Comparison of ENCODE assay signal across 8 cellular contexts in the genomic region with DNA sequence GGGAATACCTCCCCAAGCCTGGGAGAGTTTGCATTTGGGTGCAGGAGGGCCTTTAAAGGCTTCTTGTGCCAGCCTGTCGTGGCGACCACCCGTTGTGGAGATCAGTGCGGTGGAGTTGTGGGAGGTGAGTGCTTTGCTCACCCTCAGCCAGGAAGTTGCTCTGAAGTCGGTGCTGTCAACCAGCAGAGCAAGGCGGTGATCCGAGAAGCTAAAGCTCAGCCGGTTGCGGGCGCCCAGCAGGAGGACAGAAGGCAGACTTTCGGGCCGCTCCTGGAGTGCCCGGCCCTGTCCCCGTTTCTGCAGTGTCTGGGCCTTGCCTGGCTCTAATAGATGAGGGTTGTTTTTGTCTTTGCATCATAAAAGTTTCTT.
A peak's percentile ranks its signal among the peaks of the same experiment; 100 is the strongest.
DNase-seq lines count a peak whose midpoint lies in the region; ATAC-seq lines count a peak whose summit lies in the region.

No MANE protein-coding gene starts in this region.

- peak; percentile 39 to 42 for DNase-seq in stimulated activated CD4-positive, alpha-beta T cell treated with anti-CD3 and anti-CD28 coated beads, Interleukin-2, amount 100 ng/mL, for 24 hours
- DNase-seq in stimulated activated CD4-positive, alpha-beta T cell treated with anti-CD3 and anti-CD28 coated beads, Interleukin-2, amount 100 ng/mL, for 48 hours: no peak
- DNase-seq in activated effector memory CD4-positive, alpha-beta T cell treated with Interleukin-2 at 50 U/mL for 16 hours: peak; percentile 13
- DNase-seq in Kasumi-1 (lab: John Stamatoyannopoulos, UW) (no peak), cerebellar cortex (ENCODE audit: low spot score) (no peak)

- H3K9ac ChIP-seq in iPS-20b (ENCODE audit: low read depth, low read length) (peak overlapping the region; percentile 99), stomach smooth muscle (ENCODE audit: low read length in 2 of 2) (peak overlapping the region; percentile 74 to 77)

- H3K36me3 ChIP-seq in iPS-20b (ENCODE audit: insufficient read depth, low read depth, low read length) (peaks cover 29% of the 10 kb centered on the region), stomach smooth muscle (ENCODE audit: control insufficient read depth in 2 of 2, insufficient read depth in 2 of 2, low read length in 2 of 2) (peaks cover 12 to 18% of the 10 kb centered on the region in 2 donors)

- no peak for ATAC-seq in GM18867 (IDR thresholded peaks at IDR 0.05; ENCODE audit: unreplicated experiment)

- H3K4me3 ChIP-seq in iPS-20b (ENCODE audit: low read length) (peak overlapping the region; percentile 98), stomach smooth muscle (ENCODE audit: low read length in 2 of 2) (peak overlapping the region; percentile 78 to 88)

- H3K4me1 ChIP-seq in iPS-20b (ENCODE audit: insufficient read depth, low read length): 0 out of 2 replicates have a peak, but pooled peaks cover 6% of the 10 kb centered on the region
- peaks cover 35% of the 10 kb centered on the region for H3K4me1 ChIP-seq in stomach smooth muscle (ENCODE audit: control insufficient read depth, insufficient read depth, low read length)

- H3K27me3 ChIP-seq in iPS-20b (ENCODE audit: insufficient read depth, low read length): no peaks in the 10 kb centered on the region
- H3K27me3 ChIP-seq in stomach smooth muscle (ENCODE audit: control insufficient read depth in 1 of 2, insufficient read depth in 2 of 2, low read length in 2 of 2): no peaks in the 10 kb centered on the region

- H3K9me3 ChIP-seq in iPS-20b (ENCODE audit: insufficient read depth, low read depth, low read length) (no peaks in the 10 kb centered on the region), stomach smooth muscle (ENCODE audit: control insufficient read depth in 2 of 2, low read length in 2 of 2) (no peaks in the 10 kb centered on the region)

- H3K27ac ChIP-seq in iPS-20b (ENCODE audit: low read length) (no peak overlapping the region), stomach smooth muscle (ENCODE audit: low read length) (no peak overlapping the region)

Comparison
In these comparisons a context has a peak if more than half of its experiments do, and no peak if none do; other contexts are left out.
1. DNase-seq: peak in stimulated activated CD4-positive, alpha-beta T cell treated with anti-CD3 and anti-CD28 coated beads, Interleukin-2, amount 100 ng/mL, for 24 hours (2 of 2) and activated effector memory CD4-positive, alpha-beta T cell treated with Interleukin-2 at 50 U/mL for 16 hours (single experiment); none in stimulated activated CD4-positive, alpha-beta T cell treated with anti-CD3 and anti-CD28 coated beads, Interleukin-2, amount 100 ng/mL, for 48 hours (0 of 2), Kasumi-1 (0 of 2) and cerebellar cortex (single experiment).